Comparison of ENCODE assay signal across 9 cellular contexts in the genomic region with DNA sequence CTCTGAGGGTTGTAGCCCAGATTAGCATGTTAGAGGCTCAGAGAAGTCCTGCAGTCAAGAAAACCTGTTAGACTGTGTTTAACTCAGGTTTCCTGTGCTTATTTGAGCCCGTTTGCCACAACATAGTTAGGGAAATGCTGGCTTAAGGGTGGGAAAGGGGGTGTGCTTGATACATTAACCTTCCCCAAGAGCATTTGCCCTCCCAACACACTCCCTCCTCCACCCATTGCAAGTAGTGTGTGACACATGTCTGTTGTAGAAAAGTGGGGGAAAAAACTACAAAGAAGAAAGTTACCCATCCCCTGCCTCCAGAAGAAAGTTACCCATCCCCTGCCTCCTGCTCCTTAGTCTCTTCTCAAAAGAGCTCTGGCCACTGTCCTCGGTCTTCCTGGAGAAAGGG. TPM values are rescaled to one million over a fixed set of nuclear protein-coding genes. Genes with fewer than 3 reads are reported as not detected.
A peak's percentile ranks its signal among the peaks of the same experiment; 100 is the strongest.
DNase-seq lines count a peak whose midpoint lies in the region; ATAC-seq and TF ChIP-seq lines count a peak whose summit lies in the region.
"Had no signal": no experiment of that assay in that cellular context is flagged by ENCODE, and none has a peak within 500 bp of the region (broad histone marks: within the 10 kb centered on the region; RNA-seq: fewer than 3 reads in every experiment).

No MANE protein-coding gene starts in this region.

- H3K9me3 Mint-ChIP-seq in activated T-cell treated with anti-CD3 and anti-CD28 coated beads, Interleukin-2, amount 50 U/mL, for 72 hours = peaks cover 0 to 5% of the 10 kb centered on the region in 2 donors
- H3K9me3 Mint-ChIP-seq in stimulated activated naive CD8-positive, alpha-beta T cell treated with anti-CD3 and anti-CD28 coated beads, Interleukin-15, Interleukin-2, amounts not matched to agents 100 ng/mL and 50 ng/mL, for 24 hours = peaks cover 5% of the 10 kb centered on the region

- H3K27me3 ChIP-seq in SJCRH30 = no peaks in the 10 kb centered on the region
- H3K27me3 ChIP-seq: transverse colon had no signal

- H3K36me3 Mint-ChIP-seq in activated T-cell treated with anti-CD3 and anti-CD28 coated beads, Interleukin-2, amount 50 U/mL, for 72 hours (ENCODE audit: insufficient read depth in 2 of 2) = peaks cover 0 to 2% of the 10 kb centered on the region in 2 donors
- H3K36me3 Mint-ChIP-seq in stimulated activated naive CD8-positive, alpha-beta T cell treated with anti-CD3 and anti-CD28 coated beads, Interleukin-15, Interleukin-2, amounts not matched to agents 100 ng/mL and 50 ng/mL, for 24 hours (ENCODE audit: low read depth) = no peaks in the 10 kb centered on the region

- H3K9me3 ChIP-seq in SJCRH30 (replicated peaks) = no peaks in the 10 kb centered on the region
- H3K9me3 ChIP-seq: transverse colon had no signal

- TF ChIP-seq CTCF in RWPE1 (conservative IDR thresholded peaks at IDR 0.05; ENCODE audit: low read depth) = no peak

- H3K4me1 Mint-ChIP-seq in activated T-cell treated with anti-CD3 and anti-CD28 coated beads, Interleukin-2, amount 50 U/mL, for 72 hours (ENCODE audit: low read depth) = peaks cover 46% of the 10 kb centered on the region
- peaks cover 43% of the 10 kb centered on the region for H3K4me1 Mint-ChIP-seq in stimulated activated naive CD8-positive, alpha-beta T cell treated with anti-CD3 and anti-CD28 coated beads, Interleukin-15, Interleukin-2, amounts not matched to agents 100 ng/mL and 50 ng/mL, for 24 hours (ENCODE audit: low read depth)

- H3K27ac Mint-ChIP-seq in activated T-cell treated with anti-CD3 and anti-CD28 coated beads, Interleukin-2, amount 50 U/mL, for 72 hours = no peak overlapping the region
- peak overlapping the region; percentile 73 for H3K27ac Mint-ChIP-seq in stimulated activated naive CD8-positive, alpha-beta T cell treated with anti-CD3 and anti-CD28 coated beads, Interleukin-15, Interleukin-2, amounts not matched to agents 100 ng/mL and 50 ng/mL, for 24 hours

- H3K4me3 ChIP-seq in SJCRH30 = no peak overlapping the region
- H3K4me3 ChIP-seq: transverse colon had no signal

- CTCF ChIA-PET in RWPE1 (lab: Yijun Ruan, JAX) = interaction anchor here (0.6 to 1.6 kb wide), 6 partner anchors 19 to 58 kb away, joined by 3 to 8 read pairs (median 4); no protein-coding TSS in a partner anchor

- DNase-seq in activated T-cell treated with anti-CD3 and anti-CD28 coated beads, Interleukin-2, amount 50 U/mL, for 72 hours = peak in 1 of 2 donors; percentile 8
- DNase-seq in activated T-cell treated with anti-CD3 and anti-CD28 coated beads, Interleukin-2, amount 50 U/mL, for 1 hour = no peak
- DNase-seq in RWPE1 (ENCODE audit: low spot score) (no peak), NCI-H1694 treated with DMSO at 0.1 percent for 48 hours (lab: John Stamatoyannopoulos, UW) (no peak), NCI-H2227 treated with DMSO at 0.1 percent for 48 hours (lab: John Stamatoyannopoulos, UW) (no peak), SJCRH30 (no peak)
- peak; percentile 3 for DNase-seq in central memory CD4-positive, alpha-beta T cell

- H3K4me3 Mint-ChIP-seq in activated T-cell treated with anti-CD3 and anti-CD28 coated beads, Interleukin-2, amount 50 U/mL, for 72 hours = peak overlapping the region; percentile 63 to 71
- H3K4me3 Mint-ChIP-seq in stimulated activated naive CD8-positive, alpha-beta T cell treated with anti-CD3 and anti-CD28 coated beads, Interleukin-15, Interleukin-2, amounts not matched to agents 100 ng/mL and 50 ng/mL, for 24 hours = peak overlapping the region; percentile 30

- H3K4me1 ChIP-seq in SJCRH30 = peaks cover 20% of the 10 kb centered on the region

- H3K36me3 ChIP-seq in SJCRH30 = no peaks in the 10 kb centered on the region
- H3K36me3 ChIP-seq: transverse colon had no signal

- peak overlapping the region; percentile 83 for H3K27ac ChIP-seq in RWPE1
- H3K27ac ChIP-seq in SJCRH30 = no peak overlapping the region; the same call in 1 of the 2 replicates

- POLR2A ChIA-PET in RWPE1 (lab: Yijun Ruan, JAX; ENCODE audit: low non-redundant PET) = interaction anchor here (0.5 to 1.2 kb wide), 7 partner anchors 11 to 88 kb away, joined by 3 to 5 read pairs (median 4); a partner anchor contains a TSS

- H3K27me3 Mint-ChIP-seq in activated T-cell treated with anti-CD3 and anti-CD28 coated beads, Interleukin-2, amount 50 U/mL, for 72 hours (ENCODE audit: low read depth) = no peaks in the 10 kb centered on the region
- no peaks in the 10 kb centered on the region for H3K27me3 Mint-ChIP-seq in stimulated activated naive CD8-positive, alpha-beta T cell treated with anti-CD3 and anti-CD28 coated beads, Interleukin-15, Interleukin-2, amounts not matched to agents 100 ng/mL and 50 ng/mL, for 24 hours

- ATAC-seq in activated T-cell treated with anti-CD3 and anti-CD28 coated beads, Interleukin-2, amount 50 U/mL, for 72 hours (replicated peaks in 1 of 2) = peak in 1 of 2 donors; percentile 1

RNA-seq across cellular contexts. Expression of a gene that starts 36.8 kb away (rescaled TPM):
- total RNA-seq in activated T-cell treated with anti-CD3 and anti-CD28 coated beads, Interleukin-2, amount 50 U/mL, for 72 hours = 10 to 100 TPM; 60.1 to 69.7 TPM
- total RNA-seq in SJCRH30 (2014; rRNA removed; shearing (Covaris generic)) = 51.6 and 54.7 TPM in 2 replicates

RNA-seq across cellular contexts. Expression of a gene that starts 45.7 kb away (rescaled TPM):
- 10 to 100 TPM; 65.2 to 67.1 TPM for total RNA-seq in activated T-cell treated with anti-CD3 and anti-CD28 coated beads, Interleukin-2, amount 50 U/mL, for 72 hours
- 27.0 and 31.6 TPM in 2 replicates for total RNA-seq in SJCRH30 (2014; rRNA removed; shearing (Covaris generic))
